Comparison of ENCODE assay signal across 8 cellular contexts in the genomic region with DNA sequence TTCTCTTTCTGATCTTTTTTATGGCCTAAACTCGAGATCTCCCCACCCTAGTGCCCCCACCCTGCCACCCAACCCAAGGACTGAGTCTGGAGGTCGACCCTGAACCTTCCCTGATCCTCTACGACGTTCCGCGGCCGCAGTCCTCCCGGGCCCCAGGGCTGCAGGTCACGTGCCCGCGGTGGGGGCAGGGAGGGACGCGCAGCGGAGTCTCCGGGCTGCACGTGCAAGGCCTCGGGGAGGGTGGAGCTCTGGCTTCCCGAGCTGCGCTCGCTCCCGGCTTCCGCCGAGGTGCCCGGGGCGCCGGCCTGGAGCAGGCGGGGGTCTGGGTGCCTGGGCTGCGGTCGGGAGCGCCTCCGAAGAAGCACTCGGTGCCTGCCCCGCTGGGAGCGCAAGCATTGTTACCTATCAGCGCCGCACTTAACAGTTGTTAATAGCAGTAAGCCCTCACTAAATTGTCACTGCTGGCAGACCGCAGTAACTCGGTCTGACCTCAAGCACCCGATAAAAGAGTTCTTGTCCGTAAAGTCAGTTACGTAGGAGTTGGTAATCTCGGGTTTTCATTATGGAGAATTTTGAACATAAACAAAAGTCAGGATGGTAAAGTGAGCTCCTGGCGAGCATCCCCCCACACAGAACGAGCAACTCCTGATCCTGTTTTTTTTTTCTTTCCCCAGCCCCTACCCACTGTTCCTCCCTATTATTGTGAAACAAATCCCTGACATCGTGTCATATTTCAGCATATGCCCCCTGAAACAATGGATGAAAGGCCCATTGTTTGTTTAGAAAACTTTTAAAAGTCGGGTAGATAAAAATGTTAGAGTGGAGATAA.
A peak's percentile ranks its signal among the peaks of the same experiment; 100 is the strongest.
DNase-seq lines count a peak whose midpoint lies in the region; ATAC-seq and TF ChIP-seq lines count a peak whose summit lies in the region.

No MANE protein-coding gene starts in this region.

- no peak for TF ChIP-seq CTCF in GM12864 (IDR thresholded peaks at IDR 0.05; ENCODE audit: low read depth, low read length, missing control alignments)

- ATAC-seq in HG03097 (IDR thresholded peaks at IDR 0.05; ENCODE audit: low FRiP score, unreplicated experiment) = peak; percentile 58

- H3K4me3 ChIP-seq in GM12864 (ENCODE audit: low read depth, low read length) = peak overlapping the region; percentile 63

- H3K27ac ChIP-seq in cingulate gyrus (ENCODE audit: low read depth, low read length) = peak overlapping the region; percentile 19

- DNase-seq in GM12864 (ENCODE audit: low read depth) = peak; percentile 39
- peak; percentile 46 for DNase-seq in NCI-H345 treated with DMSO at 0.1 percent for 48 hours (lab: John Stamatoyannopoulos, UW; ENCODE audit: unreplicated experiment)
- DNase-seq in activated CD4-positive, alpha-beta T cell treated with anti-CD3 and anti-CD28 coated beads for 48 hours = peak; percentile 88
- DNase-seq in kidney glomerular epithelial cell (lab: John Stamatoyannopoulos, UW) = peak; percentile 21
- DNase-seq in stimulated activated CD4-positive, alpha-beta T cell treated with anti-CD3 and anti-CD28 coated beads, Interleukin-12 subunit alpha, Interleukin-12 subunit beta, amount 100 ng/mL, for 48 hours (ENCODE audit: low read depth in 2 of 3, low spot score in 1 of 3) = peak; percentile 67 to 82 (median 70)
- DNase-seq in HK-2 (ENCODE audit: unreplicated experiment) = no peak
